8 cellular contexts compared by ENCODE assay signal in the genomic region with DNA sequence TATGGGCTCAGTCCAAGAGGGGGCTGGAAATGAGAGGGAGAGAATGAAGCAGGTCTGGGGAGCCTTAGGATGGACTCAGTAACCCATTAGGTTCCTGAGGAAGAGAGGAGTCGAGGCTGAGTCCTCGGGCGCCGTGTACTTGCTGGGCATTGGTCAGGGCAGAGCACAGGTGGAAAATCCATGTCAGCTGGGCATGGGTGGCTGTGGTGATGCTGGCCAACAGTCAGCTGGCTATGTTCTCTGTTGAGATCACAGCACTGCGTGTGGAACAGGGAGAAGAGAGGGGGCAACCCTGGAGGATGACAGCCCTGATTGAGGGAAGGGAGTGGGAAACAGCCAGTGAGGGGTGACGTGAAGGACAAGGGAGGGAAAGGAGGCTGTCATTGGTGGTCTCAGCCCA.
"Had no signal": no experiment of that assay in that cellular context is flagged by ENCODE, and none has a peak within 500 bp of the region (broad histone marks: within the 10 kb centered on the region; RNA-seq: fewer than 3 reads in every experiment).

No MANE protein-coding gene starts in this region.

- H3K27ac ChIP-seq: gastrocnemius medialis, ovary had no signal

- H3K27ac Mint-ChIP-seq: activated CD4-positive, alpha-beta T cell treated with anti-CD3 and anti-CD28 coated beads, Interleukin-2, amount 10 ng/mL, durations not matched to agents 24 days and 14 days; memory B cell had no signal

- H3K27me3 ChIP-seq: gastrocnemius medialis, ovary had no signal

- H3K4me3 Mint-ChIP-seq: activated CD4-positive, alpha-beta T cell treated with anti-CD3 and anti-CD28 coated beads, Interleukin-2, amount 10 ng/mL, durations not matched to agents 24 days and 14 days; memory B cell; nephron; stimulated activated naive CD8-positive, alpha-beta T cell treated with anti-CD3 and anti-CD28 coated beads, Interleukin-15, amount 100 ng/mL, for 72 hours had no signal

- H3K9me3 ChIP-seq: gastrocnemius medialis, left ventricle myocardium inferior, ovary had no signal

- DNase-seq: cortex of kidney had no signal

- H3K4me3 ChIP-seq: gastrocnemius medialis, left ventricle myocardium inferior, ovary had no signal

- H3K9me3 Mint-ChIP-seq: activated CD4-positive, alpha-beta T cell treated with anti-CD3 and anti-CD28 coated beads, Interleukin-2, amount 10 ng/mL, durations not matched to agents 24 days and 14 days; memory B cell; nephron; stimulated activated naive CD8-positive, alpha-beta T cell treated with anti-CD3 and anti-CD28 coated beads, Interleukin-15, amount 100 ng/mL, for 72 hours had no signal

- H3K27me3 Mint-ChIP-seq: memory B cell; stimulated activated naive CD8-positive, alpha-beta T cell treated with anti-CD3 and anti-CD28 coated beads, Interleukin-15, amount 100 ng/mL, for 72 hours had no signal

- H3K36me3 ChIP-seq: gastrocnemius medialis, ovary had no signal
